ENCODE assay signal across 2 cellular contexts in genomic region chr4:48046059-48046458, GRCh38.
TF ChIP-seq lines count a peak whose summit lies in the region.

No MANE protein-coding gene starts in this region.

TF ChIP-seq in GM12878, 131 proteins besides CTCF, POLR2A, EP300 and RAD21:
- TF ChIP-seq REST (IDR thresholded peaks at IDR 0.05; ENCODE audit: low read depth, low read length) (no peak), FOXM1 (IDR thresholded peaks at IDR 0.05; ENCODE audit: low read depth, low read length) (0 out of 2 replicates have a peak, but pooled peaks have one; percentile 15), JUNB (IDR thresholded peaks at IDR 0.05) (peak; percentile 50), TCF3 (IDR thresholded peaks at IDR 0.05; ENCODE audit: borderline replicate concordance, insufficient read depth, low read depth, low read length) (0 out of 2 replicates have a peak, but pooled peaks have one; percentile 52), IKZF2 (IDR thresholded peaks at IDR 0.05) (0 out of 4 replicates have a peak, but pooled peaks have one; percentile 10 to 25), SMAD1 (IDR thresholded peaks at IDR 0.05; ENCODE audit: low read depth, partially characterized antibody) (no peak), MXI1 (IDR thresholded peaks at IDR 0.05; ENCODE audit: low read depth, low read length) (no peak), MLLT1 (IDR thresholded peaks at IDR 0.05) (no peak), SMAD5 (IDR thresholded peaks at IDR 0.05; ENCODE audit: low read depth) (no peak), SMC3 (IDR thresholded peaks at IDR 0.05; ENCODE audit: borderline replicate concordance, low read length) (no peak), ZNF24 (IDR thresholded peaks at IDR 0.05) (no peak), ETV6 (conservative IDR thresholded peaks at IDR 0.05 in 1 of 2, IDR thresholded peaks at IDR 0.05 in 1 of 2; ENCODE audit: borderline replicate concordance in 1 of 2, low read depth in 1 of 2) (0 out of 4 replicates have a peak, but pooled peaks of 1 of the 2 experiments have one; percentile 27), PML (IDR thresholded peaks at IDR 0.05; ENCODE audit: low read length) (no peak), LARP7 (IDR thresholded peaks at IDR 0.05) (no peak), RB1 (IDR thresholded peaks at IDR 0.05; ENCODE audit: borderline replicate concordance) (no peak), ATF7 (IDR thresholded peaks at IDR 0.05; ENCODE audit: low read depth) (no peak), EED (IDR thresholded peaks at IDR 0.05; ENCODE audit: low read depth) (peak; percentile 94), MEF2A (IDR thresholded peaks at IDR 0.05; ENCODE audit: insufficient read depth, low read depth, low read length) (0 out of 2 replicates have a peak, but pooled peaks have one; percentile 17), TCF12 (IDR thresholded peaks at IDR 0.05; ENCODE audit: low read depth, low read length) (no peak), NFIC (IDR thresholded peaks at IDR 0.05; ENCODE audit: low read depth, low read length) (peak; percentile 58), POU2F2 (IDR thresholded peaks at IDR 0.05; ENCODE audit: borderline replicate concordance, low read depth, low read length) (no peak), IRF4 (IDR thresholded peaks at IDR 0.05; ENCODE audit: low read depth, low read length) (no peak), RUNX3 (IDR thresholded peaks at IDR 0.05; ENCODE audit: low read length) (peak; percentile 78)

TF ChIP-seq in WTC11, 78 proteins besides CTCF, POLR2A, EP300 and RAD21:
- no peak for TF ChIP-seq ZNF671 (CRISPR knock-in tag; IDR thresholded peaks at IDR 0.05)
- no peak for TF ChIP-seq NFE2L1 (CRISPR knock-in tag; IDR thresholded peaks at IDR 0.05)
- TF ChIP-seq NR1H2 (CRISPR knock-in tag; IDR thresholded peaks at IDR 0.05): no peak
- TF ChIP-seq, protein P1, sequence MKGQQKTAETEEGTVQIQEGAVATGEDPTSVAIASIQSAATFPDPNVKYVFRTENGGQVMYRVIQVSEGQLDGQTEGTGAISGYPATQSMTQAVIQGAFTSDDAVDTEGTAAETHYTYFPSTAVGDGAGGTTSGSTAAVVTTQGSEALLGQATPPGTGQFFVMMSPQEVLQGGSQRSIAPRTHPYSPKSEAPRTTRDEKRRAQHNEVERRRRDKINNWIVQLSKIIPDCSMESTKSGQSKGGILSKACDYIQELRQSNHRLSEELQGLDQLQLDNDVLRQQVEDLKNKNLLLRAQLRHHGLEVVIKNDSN (CRISPR knock-in tag; IDR thresholded peaks at IDR 0.05): no peak
- TF ChIP-seq ZNF512 (CRISPR knock-in tag; IDR thresholded peaks at IDR 0.05; ENCODE audit: borderline replicate concordance): no peak
- no peak for TF ChIP-seq TP53 (CRISPR knock-in tag; IDR thresholded peaks at IDR 0.05)
- TF ChIP-seq, protein P2, sequence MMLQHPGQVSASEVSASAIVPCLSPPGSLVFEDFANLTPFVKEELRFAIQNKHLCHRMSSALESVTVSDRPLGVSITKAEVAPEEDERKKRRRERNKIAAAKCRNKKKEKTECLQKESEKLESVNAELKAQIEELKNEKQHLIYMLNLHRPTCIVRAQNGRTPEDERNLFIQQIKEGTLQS (CRISPR knock-in tag; conservative IDR thresholded peaks at IDR 0.05): no peak
- TF ChIP-seq ZNF396 (CRISPR knock-in tag; IDR thresholded peaks at IDR 0.05; ENCODE audit: borderline replicate concordance): no peak
- no peak for TF ChIP-seq STAT6 (CRISPR knock-in tag; conservative IDR thresholded peaks at IDR 0.05; ENCODE audit: low read depth)
- TF ChIP-seq ESRRA (CRISPR knock-in tag; IDR thresholded peaks at IDR 0.05; ENCODE audit: borderline replicate concordance): no peak
- no peak for TF ChIP-seq MYBL2 (CRISPR knock-in tag; IDR thresholded peaks at IDR 0.05)
- no peak for TF ChIP-seq ZNF532 (CRISPR knock-in tag; IDR thresholded peaks at IDR 0.05; ENCODE audit: borderline replicate concordance)
- no peak for TF ChIP-seq ZNF416 (CRISPR knock-in tag; IDR thresholded peaks at IDR 0.05)
- TF ChIP-seq, protein P3, sequence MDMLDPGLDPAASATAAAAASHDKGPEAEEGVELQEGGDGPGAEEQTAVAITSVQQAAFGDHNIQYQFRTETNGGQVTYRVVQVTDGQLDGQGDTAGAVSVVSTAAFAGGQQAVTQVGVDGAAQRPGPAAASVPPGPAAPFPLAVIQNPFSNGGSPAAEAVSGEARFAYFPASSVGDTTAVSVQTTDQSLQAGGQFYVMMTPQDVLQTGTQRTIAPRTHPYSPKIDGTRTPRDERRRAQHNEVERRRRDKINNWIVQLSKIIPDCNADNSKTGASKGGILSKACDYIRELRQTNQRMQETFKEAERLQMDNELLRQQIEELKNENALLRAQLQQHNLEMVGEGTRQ (CRISPR knock-in tag; IDR thresholded peaks at IDR 0.05): no peak
- no peak for TF ChIP-seq GTF2I (CRISPR knock-in tag; conservative IDR thresholded peaks at IDR 0.05)
- no peak for TF ChIP-seq GABPB1 (CRISPR knock-in tag; IDR thresholded peaks at IDR 0.05)
